In the genomic region with DNA sequence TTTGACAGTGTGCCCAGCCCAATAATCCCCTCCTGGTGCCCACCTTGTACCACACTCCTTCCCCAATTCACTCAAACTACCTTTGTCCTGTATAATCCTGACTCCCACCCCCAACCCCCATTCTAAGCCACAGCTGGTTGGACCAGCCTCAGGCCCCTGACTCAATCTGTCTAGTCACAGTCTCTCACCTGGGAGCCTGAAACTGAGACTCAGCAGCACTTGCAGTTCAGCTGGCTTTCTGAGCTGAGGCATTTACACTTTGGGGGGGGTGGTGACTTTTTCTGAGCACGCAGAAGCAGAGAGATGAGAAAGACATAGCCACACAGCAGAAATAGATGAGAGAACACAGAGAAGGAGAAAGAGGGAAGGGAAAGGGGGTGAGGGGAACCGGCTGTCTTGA, we compare ENCODE assay signal across 11 cellular contexts.
DNase-seq lines count a peak whose midpoint lies in the region; ATAC-seq, FAIRE-seq and TF ChIP-seq lines count a peak whose summit lies in the region.
"Had no signal": no experiment of that assay in that cellular context is flagged by ENCODE, and none has a peak within 500 bp of the region (broad histone marks: within the 10 kb centered on the region; RNA-seq: fewer than 3 reads in every experiment).

No MANE protein-coding gene starts in this region.

- H3K4me3 ChIP-seq in H7 (ENCODE audit: insufficient read depth, low read depth, low read length): no peak overlapping the region
- H3K4me3 ChIP-seq in pancreas: no peak overlapping the region
- H3K4me3 ChIP-seq: prostate gland had no signal

- no peaks in the 10 kb centered on the region for H3K9me3 ChIP-seq in pancreas
- H3K9me3 ChIP-seq: prostate gland had no signal

- H3K27me3 ChIP-seq in H7 (ENCODE audit: control insufficient read depth, insufficient read depth, low read length) (no peaks in the 10 kb centered on the region), pancreas (no peaks in the 10 kb centered on the region)

- H3K4me3 Mint-ChIP-seq in activated naive CD8-positive, alpha-beta T cell treated with anti-CD3 and anti-CD28 coated beads, Interleukin-2, amount 50 U/mL, for 24 hours: no peak overlapping the region

- no peak overlapping the region for H3K27ac Mint-ChIP-seq in activated naive CD8-positive, alpha-beta T cell treated with anti-CD3 and anti-CD28 coated beads, Interleukin-2, amount 50 U/mL, for 24 hours

- WGBS in pancreas, 2 donors: 63 to 66% methylated on average over 2 of the region's 2 CpGs

- FAIRE-seq in pancreas (lab: Jason Lieb, UNC): no peak

- TF ChIP-seq CTCF in pancreas (IDR thresholded peaks at IDR 0.05): no peak

- H3K4me1 ChIP-seq in pancreas: no peaks in the 10 kb centered on the region
- H3K4me1 ChIP-seq: prostate gland had no signal

- intact Hi-C loops in pancreas (cut with DNase I): no loop called here

- H3K36me3 Mint-ChIP-seq in activated naive CD8-positive, alpha-beta T cell treated with anti-CD3 and anti-CD28 coated beads, Interleukin-2, amount 50 U/mL, for 24 hours (ENCODE audit: low read depth): no peaks in the 10 kb centered on the region

- DNase-seq in activated naive CD8-positive, alpha-beta T cell treated with anti-CD3 and anti-CD28 coated beads, Interleukin-2, amount 50 U/mL, for 24 hours: peak; percentile 16
- DNase-seq in H7 (no peak), Kasumi-1 (lab: John Stamatoyannopoulos, UW) (no peak), nucleus accumbens (lab: John Stamatoyannopoulos, UW) (no peak), pancreas (no peak)
- DNase-seq: effector CD4-positive, alpha-beta T cell; SHP77 treated with DMSO at 0.1 percent for 48 hours had no signal

- no peaks in the 10 kb centered on the region for H3K9me3 Mint-ChIP-seq in activated naive CD8-positive, alpha-beta T cell treated with anti-CD3 and anti-CD28 coated beads, Interleukin-2, amount 50 U/mL, for 24 hours

- H3K36me3 ChIP-seq in H7 (replicated peaks; ENCODE audit: control insufficient read depth, insufficient read depth, low read length) (no peaks in the 10 kb centered on the region), pancreas (no peaks in the 10 kb centered on the region)
- H3K36me3 ChIP-seq: prostate gland had no signal

- no peak overlapping the region for H3K27ac ChIP-seq in pancreas
- H3K27ac ChIP-seq: prostate gland had no signal

- no peaks in the 10 kb centered on the region for H3K27me3 Mint-ChIP-seq in activated naive CD8-positive, alpha-beta T cell treated with anti-CD3 and anti-CD28 coated beads, Interleukin-2, amount 50 U/mL, for 24 hours

- H3K4me1 Mint-ChIP-seq in activated naive CD8-positive, alpha-beta T cell treated with anti-CD3 and anti-CD28 coated beads, Interleukin-2, amount 50 U/mL, for 24 hours: peaks cover 21% of the 10 kb centered on the region

- ATAC-seq in GM18868 (IDR thresholded peaks at IDR 0.05; ENCODE audit: unreplicated experiment) (peak; percentile 60), GM21360 (IDR thresholded peaks at IDR 0.05; ENCODE audit: unreplicated experiment) (peak; percentile 84), HG03066 (IDR thresholded peaks at IDR 0.05; ENCODE audit: low read depth, unreplicated experiment) (peak; percentile 86), pancreas (no peak)
- peak; percentile 62 for ATAC-seq in activated naive CD8-positive, alpha-beta T cell treated with anti-CD3 and anti-CD28 coated beads, Interleukin-2, amount 50 U/mL, for 24 hours

Comparison
In these comparisons a context has a peak if more than half of its experiments do, and no peak if none do; other contexts are left out.
1. ATAC-seq: peak in GM18868 (single experiment), GM21360 (single experiment), HG03066 (single experiment) and activated naive CD8-positive, alpha-beta T cell treated with anti-CD3 and anti-CD28 coated beads, Interleukin-2, amount 50 U/mL, for 24 hours (single experiment); none in pancreas (0 of 4).